In genomic region chr16:54028013-54028412, GRCh38 we compare ENCODE assay signal across 25 cellular contexts.
DNase-seq lines count a peak whose midpoint lies in the region; ATAC-seq, FAIRE-seq and TF ChIP-seq lines count a peak whose summit lies in the region.
"Had no signal": no experiment of that assay in that cellular context is flagged by ENCODE, and none has a peak within 500 bp of the region (broad histone marks: within the 10 kb centered on the region; RNA-seq: fewer than 3 reads in every experiment).

No MANE protein-coding gene starts in this region.

- BruUV-seq in MCF 10A (replicated peaks; lab: Mats Ljungman, UMichigan), result no TSS peak

- no peaks in the 10 kb centered on the region for H3K27me3 Mint-ChIP-seq in MCF 10A (ENCODE audit: insufficient read depth, unreplicated experiment)
- no peaks in the 10 kb centered on the region for H3K27me3 Mint-ChIP-seq in astrocyte (ENCODE audit: low read depth, unreplicated experiment)
- H3K27me3 Mint-ChIP-seq: CD4-positive, alpha-beta memory T cell had no signal

- FAIRE-seq in astrocyte (lab: Jason Lieb, UNC), result no peak
- FAIRE-seq: GM18507, GM19239, HepG2 had no signal

- no peaks in the 10 kb centered on the region for H3K36me3 ChIP-seq in breast epithelium
- no peaks in the 10 kb centered on the region for H3K36me3 ChIP-seq in astrocyte (ENCODE audit: insufficient read depth, low read length)

- DNase-seq in MCF 10A (ENCODE audit: unreplicated experiment), result no peak
- no peak for DNase-seq in breast epithelium (ENCODE audit: low spot score in 2 of 2)
- no peak for DNase-seq in astrocyte (ENCODE audit: low read depth)
- no peak for DNase-seq in foreskin keratinocyte
- no peak for DNase-seq in ecto neural progenitor cell (ENCODE audit: low spot score)
- no peak for DNase-seq in activated CD4-positive, alpha-beta T cell treated with anti-CD3 and anti-CD28 coated beads for 48 hours
- DNase-seq: CD4-positive, alpha-beta memory T cell; DMS153; KBM-7; NCI-H1092; NCI-H1436 treated with DMSO at 0.1 percent for 48 hours; NCI-H1930; NCI-H345; NCI-H524 treated with DMSO at 0.1 percent for 48 hours; OCI-M1; Right ventricle myocardium superior; SW 1271 had no signal

- no peaks in the 10 kb centered on the region for H3K27me3 ChIP-seq in breast epithelium
- no peaks in the 10 kb centered on the region for H3K27me3 ChIP-seq in astrocyte (ENCODE audit: insufficient read depth, low read length)
- no peaks in the 10 kb centered on the region for H3K27me3 ChIP-seq in foreskin keratinocyte
- H3K27me3 ChIP-seq: BLaER1 treated with 17β-estradiol and CSF1 and Interleukin-3, amounts not matched to agents 10 nM and 100 nM had no signal

- no peak for TF ChIP-seq POLR2A in breast epithelium (IDR thresholded peaks at IDR 0.05)

- H3K79me2 ChIP-seq in astrocyte (ENCODE audit: insufficient read depth, low read length), result no peaks in the 10 kb centered on the region

- H3K9me3 ChIP-seq in breast epithelium (peaks cover 0 to 7% of the 10 kb centered on the region in 2 donors), astrocyte (ENCODE audit: insufficient read depth, low read depth, low read length) (no peaks in the 10 kb centered on the region)

- ATAC-seq in foreskin keratinocyte, result no peak
- no peak for ATAC-seq in HG02852 (IDR thresholded peaks at IDR 0.05; ENCODE audit: unreplicated experiment)
- no peak for ATAC-seq in HG02642 (IDR thresholded peaks at IDR 0.05; ENCODE audit: poor library complexity, unreplicated experiment)
- ATAC-seq: HepG2 had no signal

- H3K4me1 ChIP-seq in breast epithelium, result no peaks in the 10 kb centered on the region
- H3K4me1 ChIP-seq in astrocyte (ENCODE audit: insufficient read depth, low read length), result peaks cover 22% of the 10 kb centered on the region
- peaks cover 16% of the 10 kb centered on the region for H3K4me1 ChIP-seq in foreskin keratinocyte

- H2AFZ ChIP-seq in astrocyte (ENCODE audit: low read depth, low read length), result no peak overlapping the region

- peak overlapping the region; percentile 67 for H3K4me2 ChIP-seq in astrocyte (ENCODE audit: low read length)
- H3K4me2 ChIP-seq: BLaER1 treated with 17β-estradiol and CSF1 and Interleukin-3, amounts not matched to agents 10 nM and 100 nM had no signal

- H3K27ac ChIP-seq in breast epithelium (no peak overlapping the region), astrocyte (ENCODE audit: low read depth, low read length) (peak overlapping the region; percentile 65), foreskin keratinocyte (peak overlapping the region; percentile 22)
- H3K27ac ChIP-seq: 22Rv1; BLaER1 treated with 17β-estradiol and CSF1 and Interleukin-3, amounts not matched to agents 10 nM and 100 nM; HL-60 had no signal

- no peak overlapping the region for H3K4me3 ChIP-seq in breast epithelium
- H3K4me3 ChIP-seq in astrocyte (ENCODE audit: insufficient read depth, low read depth, low read length), result no peak overlapping the region
- H3K4me3 ChIP-seq: BLaER1 treated with 17β-estradiol and CSF1 and Interleukin-3, amounts not matched to agents 10 nM and 100 nM had no signal

- H3K27ac Mint-ChIP-seq in MCF 10A (ENCODE audit: low read depth, unreplicated experiment), result peak overlapping the region; percentile 54
- no peak overlapping the region for H3K27ac Mint-ChIP-seq in astrocyte (ENCODE audit: unreplicated experiment)
- H3K27ac Mint-ChIP-seq: CD4-positive, alpha-beta memory T cell had no signal

- H3K4me1 Mint-ChIP-seq in MCF 10A (ENCODE audit: insufficient read depth, unreplicated experiment), result peaks cover 34% of the 10 kb centered on the region
- H3K4me1 Mint-ChIP-seq in astrocyte (ENCODE audit: low read depth, unreplicated experiment), result peaks cover 6% of the 10 kb centered on the region
- H3K4me1 Mint-ChIP-seq: CD4-positive, alpha-beta memory T cell had no signal

- H3K36me3 Mint-ChIP-seq in MCF 10A (ENCODE audit: insufficient read depth, unreplicated experiment) (peaks cover 2% of the 10 kb centered on the region), astrocyte (ENCODE audit: low read depth, unreplicated experiment) (peaks cover 9% of the 10 kb centered on the region)

- no peaks in the 10 kb centered on the region for H4K20me1 ChIP-seq in astrocyte (ENCODE audit: insufficient read depth, low read length)
- H4K20me1 ChIP-seq: BLaER1 treated with 17β-estradiol and CSF1 and Interleukin-3, amounts not matched to agents 10 nM and 100 nM had no signal

- no peak overlapping the region for H3K4me3 Mint-ChIP-seq in MCF 10A (ENCODE audit: unreplicated experiment)
- no peak overlapping the region for H3K4me3 Mint-ChIP-seq in astrocyte (ENCODE audit: unreplicated experiment)
- H3K4me3 Mint-ChIP-seq: CD4-positive, alpha-beta memory T cell had no signal

- CTCF ChIA-PET in MCF 10A (lab: Yijun Ruan, JAX), result interaction anchor here (0.7 to 0.9 kb wide), 2 partner anchors 36 to 137 kb away, joined by 3 read pairs; no protein-coding TSS in a partner anchor

- TF ChIP-seq CTCF in MCF 10A (IDR thresholded peaks at IDR 0.05; ENCODE audit: unreplicated experiment), result no peak
- no peak for TF ChIP-seq CTCF in breast epithelium (IDR thresholded peaks at IDR 0.05)
- TF ChIP-seq CTCF in astrocyte (IDR thresholded peaks at IDR 0.05; ENCODE audit: insufficient read depth, low read depth, low read length), result no peak
- no peak for TF ChIP-seq CTCF in foreskin keratinocyte (conservative IDR thresholded peaks at IDR 0.05)

- H3K9me3 Mint-ChIP-seq in MCF 10A (ENCODE audit: unreplicated experiment) (no peaks in the 10 kb centered on the region), astrocyte (ENCODE audit: unreplicated experiment) (peaks cover 7% of the 10 kb centered on the region)

- POLR2A ChIA-PET in MCF 10A (lab: Yijun Ruan, JAX), result no interaction called here

- intact Hi-C loops in MCF 10A (cut with micrococcal nuclease) (no loop called here), breast epithelium (cut with DNase I; ENCODE audit: low total_unique reads) (no loop called here)

- peak overlapping the region; percentile 50 for H3K9ac ChIP-seq in astrocyte (ENCODE audit: low read length)
- H3K9ac ChIP-seq: BLaER1 treated with 17β-estradiol and CSF1 and Interleukin-3, amounts not matched to agents 10 nM and 100 nM had no signal

Comparison
In these comparisons a context has a peak if more than half of its experiments do, and no peak if none do; other contexts are left out.
1. H3K27ac ChIP-seq: peak in astrocyte (single experiment) and foreskin keratinocyte (single experiment); none in breast epithelium (0 of 2).